Comparison of ENCODE assay signal across 29 cellular contexts in the genomic region with DNA sequence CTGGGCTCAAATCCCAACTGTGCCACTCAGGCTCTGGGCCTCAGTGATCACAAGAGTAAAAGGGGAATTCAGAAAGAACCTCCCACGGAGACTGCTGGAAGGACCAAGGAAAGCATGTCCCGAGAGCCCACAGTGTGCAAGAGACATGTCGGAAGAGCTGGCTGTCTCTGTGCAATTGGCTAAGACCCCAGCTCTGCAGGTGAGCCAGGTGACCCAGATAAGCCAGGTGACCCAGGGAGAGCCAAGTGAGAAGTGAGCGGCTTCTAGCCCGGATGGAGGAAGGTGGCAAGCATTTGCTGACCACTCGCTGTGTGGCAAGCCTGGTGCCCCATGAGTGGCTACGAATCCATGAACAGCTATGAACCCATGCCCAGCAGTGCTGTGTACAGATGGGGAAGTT. TPM values are rescaled to one million over a fixed set of nuclear protein-coding genes. Genes with fewer than 3 reads are reported as not detected.
"Had no signal": no experiment of that assay in that cellular context is flagged by ENCODE, and none has a peak within 500 bp of the region (broad histone marks: within the 10 kb centered on the region; RNA-seq: fewer than 3 reads in every experiment).

No MANE protein-coding gene starts in this region.

- H3K9me3 ChIP-seq: gastrocnemius medialis, left lung, mucosa of descending colon, neutrophil, ovary, right atrium auricular region, transverse colon had no signal

- ATAC-seq: activated CD4-positive, CD25-positive, alpha-beta regulatory T cell treated with anti-CD3 and anti-CD28 coated beads, Interleukin-2, amount 50 U/mL, for 24 hours; gastrocnemius medialis; left lung; mucosa of descending colon had no signal

- FAIRE-seq: bronchial epithelial cell, islet of Langerhans, TTC549, urothelium cell line had no signal

- H3K27me3 ChIP-seq: gastrocnemius medialis, left lung, neutrophil, ovary, right atrium auricular region, transverse colon had no signal

- DNase-seq: activated CD4-positive, alpha-beta T cell treated with anti-CD3 and anti-CD28 coated beads for 48 hours; activated CD4-positive, alpha-beta T cell treated with anti-CD3 and anti-CD28 coated beads, Interleukin-2, amount 50 U/mL, for 48 hours; activated CD8-positive, alpha-beta memory T cell treated with anti-CD3 and anti-CD28 coated beads for 24 hours; activated effector memory CD4-positive, alpha-beta T cell treated with Interleukin-2 at 50 U/mL for 16 hours; activated naive CD4-positive, alpha-beta T cell treated with Interleukin-2 at 50 U/mL for 16 hours; anterior cingulate cortex; cerebellar nuclear complex; effector memory CD4-positive, alpha-beta T cell; erythroblast; gastrocnemius medialis; glutamatergic neuron; left lung; mucosa of descending colon; ovary; stimulated activated naive CD4-positive, alpha-beta T cell treated with Interleukin-2 at 50 U/mL for 16 hours; T-helper 9 cell; transverse colon had no signal

- H3K4me3 ChIP-seq: coronary artery, dorsolateral prefrontal cortex, gastrocnemius medialis, left lung, lung, mucosa of descending colon, ovary, right atrium auricular region, transverse colon had no signal

- H3K36me3 ChIP-seq: gastrocnemius medialis, left lung, neutrophil, ovary, right atrium auricular region, transverse colon had no signal

- H3K27ac ChIP-seq: coronary artery, dorsolateral prefrontal cortex, gastrocnemius medialis, left lung, neutrophil, ovary, right atrium auricular region, transverse colon, VCaP had no signal

RNA-seq across cellular contexts. Expression of gene RIPOR3, which starts 59.1 kb away (rescaled TPM):
- total RNA-seq: pulmonary artery endothelial cell had no signal
